ENCODE assay signal across 8 cellular contexts in the genomic region with DNA sequence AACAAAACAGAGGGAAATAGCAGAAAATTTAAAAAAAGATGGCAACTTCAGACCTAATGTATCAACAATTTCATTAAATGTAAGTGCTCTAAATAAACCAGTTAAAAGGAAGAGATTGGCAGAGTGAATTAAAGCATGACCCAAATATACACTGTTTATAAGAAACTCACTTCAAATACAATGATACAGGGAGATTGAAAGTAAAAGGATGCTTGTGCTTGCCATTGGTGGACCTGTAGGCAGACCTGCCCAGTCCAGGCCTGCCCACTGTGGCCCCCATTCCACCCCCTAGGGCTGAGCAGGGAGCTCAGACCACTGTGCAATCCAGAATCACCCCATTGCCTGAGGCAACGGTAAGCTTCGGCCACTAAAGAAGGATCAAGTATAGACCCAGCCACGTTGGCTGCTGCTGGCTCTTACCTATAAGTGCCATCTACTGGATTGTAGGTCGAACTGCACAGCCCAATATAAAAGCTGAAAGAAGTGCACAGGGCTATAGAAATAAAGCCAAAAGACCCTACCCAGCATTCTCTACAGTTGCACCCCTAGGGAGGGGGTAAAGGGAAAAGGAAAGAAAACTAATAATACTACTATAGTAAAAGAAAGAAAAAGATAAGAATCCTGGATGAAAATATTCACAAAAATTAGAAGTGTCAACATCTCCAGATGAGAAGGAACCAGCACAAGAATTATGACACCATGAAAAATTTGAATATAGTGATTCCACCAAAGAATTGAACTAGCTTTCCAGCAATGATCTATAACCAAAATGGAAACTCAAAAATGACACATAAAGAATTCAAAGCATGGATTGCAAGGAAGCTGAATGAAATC. TPM values are rescaled to one million over a fixed set of nuclear protein-coding genes. Genes with fewer than 3 reads are reported as not detected.
DNase-seq lines count a peak whose midpoint lies in the region; ATAC-seq and TF ChIP-seq lines count a peak whose summit lies in the region.

No MANE protein-coding gene starts in this region.

- H3K4me3 ChIP-seq in MM.1S (ENCODE audit: low read length), result no peak overlapping the region
- H3K4me3 ChIP-seq in adipocyte (ENCODE audit: low read length), result no peak overlapping the region

- peak overlapping the region; percentile 41; the same call in 1 of the 2 replicates for H3K4me2 ChIP-seq in MM.1S (ENCODE audit: low read depth, low read length)

- H3K27me3 ChIP-seq in MM.1S (replicated peaks; ENCODE audit: insufficient read depth, low read length) (no peaks in the 10 kb centered on the region), adipocyte (replicated peaks; ENCODE audit: control insufficient read depth, insufficient read depth, low read length) (peaks cover 3% of the 10 kb centered on the region)

- H3K9me2 ChIP-seq in MM.1S (replicated peaks; ENCODE audit: insufficient read depth, low read length), result no peaks in the 10 kb centered on the region

- TF ChIP-seq CTCF in HFFc6 (IDR thresholded peaks at IDR 0.05), result peak; percentile 90
- TF ChIP-seq CTCF in MM.1S (IDR thresholded peaks at IDR 0.05; ENCODE audit: low read length), result peak; percentile 59

- peaks cover 11% of the 10 kb centered on the region for H3K27me3 Mint-ChIP-seq in HFFc6 (ENCODE audit: insufficient read depth)

- no peak for DNase-seq in activated CD4-positive, CD25-positive, alpha-beta regulatory T cell treated with anti-CD3 and anti-CD28 coated beads, Interleukin-2, amount 50 U/mL, for 72 hours
- DNase-seq in HFFc6 (peak; percentile 69), MM.1S (peak; percentile 44), SHP77 treated with DMSO at 0.1 percent for 48 hours (lab: John Stamatoyannopoulos, UW) (peak; percentile 81), adipocyte (ENCODE audit: low read depth) (peak; percentile 81), hepatic stellate cell (ENCODE audit: low spot score) (peak; percentile 35)
- peak; percentile 21 for DNase-seq in stimulated activated CD4-positive, alpha-beta T cell treated with anti-CD3 and anti-CD28 coated beads, Interleukin-12 subunit alpha, Interleukin-12 subunit beta, amount 100 ng/mL, for 4 hours

- H3K9me3 Mint-ChIP-seq in HFFc6, result no peaks in the 10 kb centered on the region

- H3K9ac ChIP-seq in MM.1S (ENCODE audit: low read length) (no peak overlapping the region), adipocyte (ENCODE audit: low read length) (no peak overlapping the region)

- H3K36me3 ChIP-seq in MM.1S (replicated peaks; ENCODE audit: insufficient read depth, low read length) (no peaks in the 10 kb centered on the region), adipocyte (ENCODE audit: control insufficient read depth, insufficient read depth, low read length, severe bottlenecking) (no peaks in the 10 kb centered on the region)

- H3F3A ChIP-seq in MM.1S (ENCODE audit: insufficient read depth, low read length), result no peaks in the 10 kb centered on the region

- H3K4me3 Mint-ChIP-seq in HFFc6, result peak overlapping the region; percentile 50

- ATAC-seq in activated CD4-positive, CD25-positive, alpha-beta regulatory T cell treated with anti-CD3 and anti-CD28 coated beads, Interleukin-2, amount 50 U/mL, for 24 hours, result peak; percentile 76 to 79

- H3K4me1 Mint-ChIP-seq in HFFc6 (ENCODE audit: low read depth), result 0 out of 2 replicates have a peak, but pooled peaks cover 5% of the 10 kb centered on the region

- H3K79me2 ChIP-seq in MM.1S (ENCODE audit: low read length), result no peaks in the 10 kb centered on the region

- H3K27ac Mint-ChIP-seq in HFFc6, result no peak overlapping the region

- H3K36me3 Mint-ChIP-seq in HFFc6 (ENCODE audit: low read depth), result no peaks in the 10 kb centered on the region

- H3K4me1 ChIP-seq in MM.1S (ENCODE audit: low read length) (no peaks in the 10 kb centered on the region), adipocyte (ENCODE audit: control insufficient read depth, insufficient read depth, low read length) (no peaks in the 10 kb centered on the region)

- no peaks in the 10 kb centered on the region for H4K20me1 ChIP-seq in MM.1S (ENCODE audit: insufficient read depth, low read length)

- no peaks in the 10 kb centered on the region for H3K9me3 ChIP-seq in MM.1S (replicated peaks; ENCODE audit: insufficient read depth, low read length)
- H3K9me3 ChIP-seq in adipocyte (ENCODE audit: control insufficient read depth, low read length), result peaks cover 4% of the 10 kb centered on the region

- no peak overlapping the region for H3K27ac ChIP-seq in MM.1S (ENCODE audit: low read length)

- 0 out of 2 replicates have a peak overlapping the region, but pooled peaks have one; percentile 42 for H2AFZ ChIP-seq in MM.1S (ENCODE audit: low read length)

RNA-seq across cellular contexts. Expression of gene PSMB1, which starts 36.1 kb away (rescaled TPM):
- 100 to 1,000 TPM; 227 to 265 (median 252) TPM for total RNA-seq in HFFc6 (2021; fragmentation: NEBNext Ultra II Directional; extraction: Animal tissue kit (Norgen Biotek cat#: 25700))

RNA-seq across cellular contexts. Expression of gene TBP, which starts 37.2 kb away (rescaled TPM):
- total RNA-seq in HFFc6 (2021; fragmentation: NEBNext Ultra II Directional; extraction: Animal tissue kit (Norgen Biotek cat#: 25700)), result 10 to 100 TPM; 12.6 to 16.3 (median 14.8) TPM
